ENCODE assay signal across 6 cellular contexts in genomic region chr7:151038951-151039849, GRCh38. TPM values are rescaled to one million over a fixed set of nuclear protein-coding genes. Genes with fewer than 3 reads are reported as not detected.
DNase-seq lines count a peak whose midpoint lies in the region; ATAC-seq and TF ChIP-seq lines count a peak whose summit lies in the region.

No MANE protein-coding gene starts in this region.

- H3K9me3 Mint-ChIP-seq in activated naive CD4-positive, alpha-beta T cell treated with anti-CD3 and anti-CD28 coated beads, Interleukin-2, amount 50 U/mL, for 72 hours: no peaks in the 10 kb centered on the region
- no peaks in the 10 kb centered on the region for H3K9me3 Mint-ChIP-seq in progenitor cell of endocrine pancreas (ENCODE audit: low read depth)

- peak overlapping the region; percentile 85 to 97 for H3K27ac Mint-ChIP-seq in activated naive CD4-positive, alpha-beta T cell treated with anti-CD3 and anti-CD28 coated beads, Interleukin-2, amount 50 U/mL, for 72 hours
- H3K27ac Mint-ChIP-seq in progenitor cell of endocrine pancreas: no peak overlapping the region

- peak; percentile 96 for ATAC-seq in activated naive CD4-positive, alpha-beta T cell treated with anti-CD3 and anti-CD28 coated beads, Interleukin-2, amount 50 U/mL, for 72 hours

- H3K36me3 Mint-ChIP-seq in activated naive CD4-positive, alpha-beta T cell treated with anti-CD3 and anti-CD28 coated beads, Interleukin-2, amount 50 U/mL, for 72 hours: no peaks in the 10 kb centered on the region
- no peaks in the 10 kb centered on the region for H3K36me3 Mint-ChIP-seq in progenitor cell of endocrine pancreas (ENCODE audit: insufficient read depth)

- no peak overlapping the region for H3K4me3 Mint-ChIP-seq in progenitor cell of endocrine pancreas (ENCODE audit: low read depth)

- no peaks in the 10 kb centered on the region for H3K4me1 Mint-ChIP-seq in progenitor cell of endocrine pancreas (ENCODE audit: low read depth)

- DNase-seq in COLO829 (ENCODE audit: low spot score) (peak; percentile 84), NCI-H2196 (lab: John Stamatoyannopoulos, UW; ENCODE audit: unreplicated experiment) (peak; percentile 62), mesenteric fat pad (ENCODE audit: low spot score) (peak; percentile 94), NCI-H1105 treated with DMSO at 0.1 percent for 48 hours (lab: John Stamatoyannopoulos, UW) (no peak), progenitor cell of endocrine pancreas (ENCODE audit: low spot score, unreplicated experiment) (no peak)
- peak; percentile 68 to 95 for DNase-seq in activated naive CD4-positive, alpha-beta T cell treated with anti-CD3 and anti-CD28 coated beads, Interleukin-2, amount 50 U/mL, for 72 hours (ENCODE audit: low spot score in 2 of 2)

- H3K27me3 Mint-ChIP-seq in progenitor cell of endocrine pancreas: no peaks in the 10 kb centered on the region

- TF ChIP-seq CTCF in progenitor cell of endocrine pancreas (IDR thresholded peaks at IDR 0.05; ENCODE audit: unreplicated experiment): no peak

RNA-seq across cellular contexts. Expression of gene ASIC3, which starts 9.1 kb away (rescaled TPM):
- total RNA-seq in activated naive CD4-positive, alpha-beta T cell treated with anti-CD3 and anti-CD28 coated beads, Interleukin-2, amount 50 U/mL, for 72 hours: 10 to 100 TPM in 1 of 2 donors, 1 to 10 TPM in 1; 7.6 to 19.7 TPM
- total RNA-seq in mesenteric fat pad: 0.87 TPM
- 3.5 and 5.1 TPM in 2 replicates for total RNA-seq in progenitor cell of endocrine pancreas

RNA-seq across cellular contexts. Expression of gene ABCB8, which starts 10.9 kb away (rescaled TPM):
- total RNA-seq in activated naive CD4-positive, alpha-beta T cell treated with anti-CD3 and anti-CD28 coated beads, Interleukin-2, amount 50 U/mL, for 72 hours: 10 to 100 TPM; 42.6 to 78.3 TPM
- total RNA-seq in mesenteric fat pad (27.6 TPM), progenitor cell of endocrine pancreas (36.0 and 36.2 TPM in 2 replicates)

RNA-seq across cellular contexts. Expression of gene ATG9B, which starts 14.9 kb away (rescaled TPM):
- total RNA-seq in activated naive CD4-positive, alpha-beta T cell treated with anti-CD3 and anti-CD28 coated beads, Interleukin-2, amount 50 U/mL, for 72 hours: 10 to 100 TPM in 1 of 2 donors, 1 to 10 TPM in 1; 1.1 to 14.9 TPM
- total RNA-seq in mesenteric fat pad (not detected), progenitor cell of endocrine pancreas (0.58 and 0.79 TPM in 2 replicates)

RNA-seq across cellular contexts. Expression of gene CDK5, which starts 18.5 kb away (rescaled TPM):
- total RNA-seq in activated naive CD4-positive, alpha-beta T cell treated with anti-CD3 and anti-CD28 coated beads, Interleukin-2, amount 50 U/mL, for 72 hours: 10 to 100 TPM; 13.0 to 19.4 TPM
- 7.3 TPM for total RNA-seq in mesenteric fat pad
- total RNA-seq in progenitor cell of endocrine pancreas: 22.6 and 24.9 TPM in 2 replicates

RNA-seq across cellular contexts. Expression of gene SLC4A2, which starts 20.2 kb away (rescaled TPM):
- total RNA-seq in activated naive CD4-positive, alpha-beta T cell treated with anti-CD3 and anti-CD28 coated beads, Interleukin-2, amount 50 U/mL, for 72 hours: 10 to 100 TPM; 48.9 to 99.6 TPM
- total RNA-seq in mesenteric fat pad: 130 TPM
- 208 and 213 TPM in 2 replicates for total RNA-seq in progenitor cell of endocrine pancreas

Comparison
In these comparisons a context has a peak if more than half of its experiments do, and no peak if none do; other contexts are left out.
1. DNase-seq: peak in COLO829 (single experiment), NCI-H2196 (single experiment), activated naive CD4-positive, alpha-beta T cell treated with anti-CD3 and anti-CD28 coated beads, Interleukin-2, amount 50 U/mL, for 72 hours (2 of 2) and mesenteric fat pad (single experiment); none in NCI-H1105 treated with DMSO at 0.1 percent for 48 hours (single experiment) and progenitor cell of endocrine pancreas (single experiment).